1 cellular context compared by ENCODE assay signal in genomic region chr11:93113824-93114223, GRCh38.
TF ChIP-seq lines count a peak whose summit lies in the region.

No MANE protein-coding gene starts in this region.

TF ChIP-seq in H1, 55 proteins besides CTCF, POLR2A, EP300 and RAD21 (continued from another document):
- TF ChIP-seq EZH2 (IDR thresholded peaks at IDR 0.05; ENCODE audit: low read depth, low read length, severe bottlenecking) = no peak
- 0 out of 2 replicates have a peak, but pooled peaks have one; percentile 27 for TF ChIP-seq SP1 (IDR thresholded peaks at IDR 0.05; ENCODE audit: low read depth, low read length)
- peak; percentile 25 for TF ChIP-seq TAF7 (optimal IDR thresholded peaks at IDR 0.05; ENCODE audit: borderline replicate concordance, low read depth, low read length)
- no peak for TF ChIP-seq ATF3 (IDR thresholded peaks at IDR 0.05; ENCODE audit: insufficient read depth, low read depth, low read length)
- no peak for TF ChIP-seq TBP (IDR thresholded peaks at IDR 0.05; ENCODE audit: low read depth, low read length)
- TF ChIP-seq CEBPB (IDR thresholded peaks at IDR 0.05; ENCODE audit: low read depth, low read length) = no peak
- TF ChIP-seq TCF12 (IDR thresholded peaks at IDR 0.05; ENCODE audit: low read depth, low read length) = 0 out of 2 replicates have a peak, but pooled peaks have one; percentile 12
- no peak for TF ChIP-seq CBX8 (IDR thresholded peaks at IDR 0.05; ENCODE audit: borderline replicate concordance, low read depth, low read length)
